In the genomic region with DNA sequence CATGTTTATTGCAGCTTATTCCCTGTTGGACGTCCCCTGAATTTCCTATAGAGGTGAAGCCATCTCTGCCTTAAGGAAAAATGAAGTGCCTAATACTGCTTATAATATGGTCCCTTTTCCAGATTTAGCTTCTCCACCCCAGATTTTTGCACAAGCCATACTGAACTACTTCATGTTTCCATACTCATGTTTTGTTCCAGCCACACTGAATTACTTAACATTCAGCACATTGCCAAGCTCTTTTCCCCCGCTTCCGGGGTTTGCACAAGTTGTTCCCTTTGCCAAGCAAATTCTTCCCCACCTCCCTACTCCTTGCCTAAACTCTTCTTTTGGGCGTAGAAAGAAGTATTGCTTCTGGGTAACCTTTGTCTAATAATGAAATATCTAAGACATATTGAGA, we compare ENCODE assay signal across 8 cellular contexts. TPM values are rescaled to one million over a fixed set of nuclear protein-coding genes. Genes with fewer than 3 reads are reported as not detected.
A peak's percentile ranks its signal among the peaks of the same experiment; 100 is the strongest.
DNase-seq lines count a peak whose midpoint lies in the region; ATAC-seq and TF ChIP-seq lines count a peak whose summit lies in the region.

No MANE protein-coding gene starts in this region.

- peak overlapping the region; percentile 100 for H3K4me3 Mint-ChIP-seq in activated naive CD8-positive, alpha-beta T cell treated with anti-CD3 and anti-CD28 coated beads, Interleukin-2, amount 50 U/mL, for 24 hours
- peak overlapping the region; percentile 66 for H3K4me3 Mint-ChIP-seq in memory B cell

- H2AFZ ChIP-seq in PC-9, result no peak overlapping the region

- H3K27ac ChIP-seq in PC-9, result no peak overlapping the region

- peaks cover 15% of the 10 kb centered on the region for H3F3A ChIP-seq in PC-9 (ENCODE audit: insufficient read depth, low read depth)

- peaks cover 67% of the 10 kb centered on the region for H3K4me1 Mint-ChIP-seq in activated naive CD8-positive, alpha-beta T cell treated with anti-CD3 and anti-CD28 coated beads, Interleukin-2, amount 50 U/mL, for 24 hours
- H3K4me1 Mint-ChIP-seq in memory B cell, result peaks cover 27% of the 10 kb centered on the region

- no peak overlapping the region for H3K4me3 ChIP-seq in PC-9

- no peak for TF ChIP-seq CTCF in PC-9 (conservative IDR thresholded peaks at IDR 0.05)

- H3K27ac Mint-ChIP-seq in activated naive CD8-positive, alpha-beta T cell treated with anti-CD3 and anti-CD28 coated beads, Interleukin-2, amount 50 U/mL, for 24 hours, result peak overlapping the region; percentile 81
- peak overlapping the region; percentile 94 for H3K27ac Mint-ChIP-seq in memory B cell

- H3K27me3 Mint-ChIP-seq in activated naive CD8-positive, alpha-beta T cell treated with anti-CD3 and anti-CD28 coated beads, Interleukin-2, amount 50 U/mL, for 24 hours, result no peaks in the 10 kb centered on the region
- H3K27me3 Mint-ChIP-seq in memory B cell, result no peaks in the 10 kb centered on the region

- H3K79me2 ChIP-seq in PC-9 (ENCODE audit: low read depth), result no peaks in the 10 kb centered on the region

- no peak for ATAC-seq in activated naive CD8-positive, alpha-beta T cell treated with anti-CD3 and anti-CD28 coated beads, Interleukin-2, amount 50 U/mL, for 24 hours
- ATAC-seq in memory B cell (ENCODE audit: low read depth), result no peak
- ATAC-seq in GM18873 (IDR thresholded peaks at IDR 0.05; ENCODE audit: low FRiP score, unreplicated experiment), result no peak

- no peaks in the 10 kb centered on the region for H3K27me3 ChIP-seq in PC-9 (ENCODE audit: insufficient read depth, low read depth)

- BruUV-seq in PC-9 (replicated peaks; lab: Mats Ljungman, UMichigan), result no TSS peak

- peak; percentile 69 for DNase-seq in AG20443 (ENCODE audit: low spot score)
- peak; percentile 44 for DNase-seq in HS-5 (ENCODE audit: low read depth)
- no peak for DNase-seq in activated naive CD8-positive, alpha-beta T cell treated with anti-CD3 and anti-CD28 coated beads, Interleukin-2, amount 50 U/mL, for 24 hours
- DNase-seq in memory B cell (ENCODE audit: low spot score in 2 of 2), result no peak
- no peak for DNase-seq in NCI-H446 treated with DMSO at 0.1 percent for 48 hours (lab: John Stamatoyannopoulos, UW)
- DNase-seq in NCI-H1436 (lab: John Stamatoyannopoulos, UW), result no peak
- DNase-seq in PC-9, result no peak

- POLR2A ChIA-PET in PC-9 (lab: Charles Lee; ENCODE audit: unreplicated experiment), result interaction anchor here (0.7 kb wide), 1 partner anchor 588 kb away, joined by 30 read pairs; no protein-coding TSS in a partner anchor

- H3K9me2 ChIP-seq in PC-9 (ENCODE audit: insufficient read depth), result no peaks in the 10 kb centered on the region

- intact Hi-C loops in PC-9 (cut with micrococcal nuclease; ENCODE audit: unreplicated experiment), result loop anchor here (5.0 to 10.0 kb wide), 2 partner anchors 124 to 212 kb away; no protein-coding TSS in a partner anchor

- no peaks in the 10 kb centered on the region for H4K20me1 ChIP-seq in PC-9 (ENCODE audit: insufficient read depth)

- H3K9me3 Mint-ChIP-seq in activated naive CD8-positive, alpha-beta T cell treated with anti-CD3 and anti-CD28 coated beads, Interleukin-2, amount 50 U/mL, for 24 hours, result peaks cover 13% of the 10 kb centered on the region
- no peaks in the 10 kb centered on the region for H3K9me3 Mint-ChIP-seq in memory B cell

- no peaks in the 10 kb centered on the region for H3K9me3 ChIP-seq in PC-9 (ENCODE audit: insufficient read depth, low read depth)

- peaks cover 13% of the 10 kb centered on the region for H3K36me3 Mint-ChIP-seq in activated naive CD8-positive, alpha-beta T cell treated with anti-CD3 and anti-CD28 coated beads, Interleukin-2, amount 50 U/mL, for 24 hours (ENCODE audit: low read depth)
- peaks cover 3% of the 10 kb centered on the region for H3K36me3 Mint-ChIP-seq in memory B cell

- peaks cover 15% of the 10 kb centered on the region; the same call in 1 of the 2 replicates for H3K4me1 ChIP-seq in PC-9 (replicated peaks; ENCODE audit: insufficient read depth)

- CTCF ChIA-PET in PC-9 (lab: Charles Lee), result interaction anchor here (0.6 kb wide), 3 partner anchors 13 to 279 kb away, joined by 3 to 6 read pairs (median 3); no protein-coding TSS in a partner anchor

- H3K36me3 ChIP-seq in PC-9 (ENCODE audit: low read depth), result no peaks in the 10 kb centered on the region

- no peak overlapping the region for H3K4me2 ChIP-seq in PC-9

RNA-seq across cellular contexts. Expression of a gene that starts 1.7 kb away (rescaled TPM):
- 41.6 and 44.9 TPM in 2 replicates for total RNA-seq in PC-9 (2021)

RNA-seq across cellular contexts. Expression of a gene that starts 23.0 kb away (rescaled TPM):
- 11.5 and 13.0 TPM in 2 replicates for total RNA-seq in PC-9 (2021)

Comparison
In these comparisons a context has a peak if more than half of its experiments do, and no peak if none do; other contexts are left out.
1. DNase-seq: peak in AG20443 (single experiment) and HS-5 (single experiment); none in activated naive CD8-positive, alpha-beta T cell treated with anti-CD3 and anti-CD28 coated beads, Interleukin-2, amount 50 U/mL, for 24 hours (single experiment), memory B cell (0 of 2), NCI-H446 treated with DMSO at 0.1 percent for 48 hours (single experiment), NCI-H1436 (single experiment) and PC-9 (0 of 2).